Comparison of ENCODE assay signal across 9 cellular contexts in genomic region chr19:1837625-1838105, GRCh38. TPM values are rescaled to one million over a fixed set of nuclear protein-coding genes. Genes with fewer than 3 reads are reported as not detected.
A peak's percentile ranks its signal among the peaks of the same experiment; 100 is the strongest.
DNase-seq lines count a peak whose midpoint lies in the region; ATAC-seq and TF ChIP-seq lines count a peak whose summit lies in the region.
"Had no signal": no experiment of that assay in that cellular context is flagged by ENCODE, and none has a peak within 500 bp of the region (broad histone marks: within the 10 kb centered on the region; RNA-seq: fewer than 3 reads in every experiment).

No MANE protein-coding gene starts in this region.

- CTCF ChIA-PET in A673 (lab: Charles Lee) = interaction anchor here (2.0 kb wide), 1 partner anchor 11 kb away, joined by 7 read pairs; no protein-coding TSS in a partner anchor

- no peak for TF ChIP-seq POLR2A in transverse colon (IDR thresholded peaks at IDR 0.05)

- H3K9me3 ChIP-seq in A673 (ENCODE audit: low read depth, low read length, poor library complexity, severe bottlenecking) = no peaks in the 10 kb centered on the region
- no peaks in the 10 kb centered on the region for H3K9me3 ChIP-seq in WERI-Rb-1 (ENCODE audit: severe bottlenecking)
- H3K9me3 ChIP-seq in transverse colon = no peaks in the 10 kb centered on the region

- no peak overlapping the region for H3K27ac Mint-ChIP-seq in mesothelial cell of epicardium
- H3K27ac Mint-ChIP-seq: dendritic cell treated with granulocyte-macrophage colony-stimulating factor and Interleukin-4, amounts not matched to agents 40 ng/mL and 50 ng/mL, for 4 days had no signal

- H3K36me3 Mint-ChIP-seq in mesothelial cell of epicardium = no peaks in the 10 kb centered on the region

- no TSS peak for BruUV-seq in A673 (replicated peaks; lab: Mats Ljungman, UMichigan)

- peak; percentile 60 for DNase-seq in A673 (ENCODE audit: low spot score)
- DNase-seq in GM19240 (ENCODE audit: insufficient read length, low spot score) = peak; percentile 89
- peak; percentile 79 for DNase-seq in WERI-Rb-1
- DNase-seq in cerebellar cortex (ENCODE audit: low spot score) = peak; percentile 18
- peak in 1 of 2 experiments; percentile 80 for DNase-seq in mesothelial cell of epicardium (ENCODE audit: low spot score in 2 of 2, unreplicated experiment in 2 of 2)
- peak; percentile 72 for DNase-seq in transverse colon
- DNase-seq in mesenteric fat pad (ENCODE audit: low spot score) = no peak

- H3K9me3 Mint-ChIP-seq in mesothelial cell of epicardium = no peaks in the 10 kb centered on the region
- H3K9me3 Mint-ChIP-seq: dendritic cell treated with granulocyte-macrophage colony-stimulating factor and Interleukin-4, amounts not matched to agents 40 ng/mL and 50 ng/mL, for 4 days had no signal

- POLR2A ChIA-PET in A673 (lab: Charles Lee; ENCODE audit: low non-redundant PET) = interaction anchor here (0.6 kb wide), 1 partner anchor 78 kb away, joined by 3 read pairs; no protein-coding TSS in a partner anchor

- ATAC-seq in GM18502 (IDR thresholded peaks at IDR 0.05; ENCODE audit: poor library complexity, unreplicated experiment) = no peak

- TF ChIP-seq CTCF in A673 (conservative IDR thresholded peaks at IDR 0.05; ENCODE audit: low read depth, low read length) (peak; percentile 95), WERI-Rb-1 (IDR thresholded peaks at IDR 0.05; ENCODE audit: low read depth, low read length) (peak; percentile 95), mesothelial cell of epicardium (IDR thresholded peaks at IDR 0.05; ENCODE audit: unreplicated experiment) (peak; percentile 94), transverse colon (IDR thresholded peaks at IDR 0.05) (peak; percentile 94 to 99 (median 95))

- H3K27me3 ChIP-seq in A673 (replicated peaks; ENCODE audit: insufficient read depth, low read depth, low read length, poor library complexity) (no peaks in the 10 kb centered on the region), WERI-Rb-1 (ENCODE audit: insufficient read depth, low read depth, severe bottlenecking) (no peaks in the 10 kb centered on the region), transverse colon (no peaks in the 10 kb centered on the region)

- in situ Hi-C loops in transverse colon (cut with MboI; ENCODE audit: low pct_ligation_motif_present in 1 of 4, low pct_unique_long_range_greater_than_20kb in 1 of 4, low sequenced_read_pairs in 3 of 4) = no loop called here

- H3K36me3 ChIP-seq in A673 (ENCODE audit: insufficient read depth, low read length, poor library complexity, severe bottlenecking) = no peaks in the 10 kb centered on the region
- no peaks in the 10 kb centered on the region; the same call in 1 of the 2 replicates for H3K36me3 ChIP-seq in WERI-Rb-1
- H3K36me3 ChIP-seq in transverse colon = no peaks in the 10 kb centered on the region

- H3K27ac ChIP-seq in A673 (ENCODE audit: low read depth, low read length, poor library complexity, severe bottlenecking) (no peak overlapping the region), WERI-Rb-1 (peak overlapping the region; percentile 33), transverse colon (peak overlapping the region; percentile 82 to 83 (median 82))

- no peaks in the 10 kb centered on the region for H3K4me1 Mint-ChIP-seq in mesothelial cell of epicardium

- 22% methylated on average over 14 of the region's 23 CpGs; no CpG with 5 or more reads in 1 of the 2 donors for WGBS in transverse colon (ENCODE audit: low coverage in 1 of 2), 2 donors

- TF ChIP-seq EP300 in transverse colon (IDR thresholded peaks at IDR 0.05; ENCODE audit: low read depth) = no peak

- intact Hi-C loops in A673 (cut with micrococcal nuclease; ENCODE audit: unreplicated experiment) = no loop called here
- intact Hi-C loops in transverse colon (cut with DNase I; ENCODE audit: low total_unique reads) = no loop called here

- no peaks in the 10 kb centered on the region for H3K27me3 Mint-ChIP-seq in mesothelial cell of epicardium (ENCODE audit: low read depth)
- H3K27me3 Mint-ChIP-seq: dendritic cell treated with granulocyte-macrophage colony-stimulating factor and Interleukin-4, amounts not matched to agents 40 ng/mL and 50 ng/mL, for 4 days had no signal

- H3K4me1 ChIP-seq in A673 (ENCODE audit: insufficient read depth, low read length, poor library complexity, severe bottlenecking) (no peaks in the 10 kb centered on the region), transverse colon (peaks cover 28 to 60% (median 47%) of the 10 kb centered on the region in 4 donors)

- no peak overlapping the region for H3K4me3 Mint-ChIP-seq in mesothelial cell of epicardium
- H3K4me3 Mint-ChIP-seq: dendritic cell treated with granulocyte-macrophage colony-stimulating factor and Interleukin-4, amounts not matched to agents 40 ng/mL and 50 ng/mL, for 4 days had no signal

- H3K4me3 ChIP-seq in A673 (ENCODE audit: low read depth, low read length, poor library complexity, severe bottlenecking) = no peak overlapping the region
- no peak overlapping the region for H3K4me3 ChIP-seq in WERI-Rb-1 (ENCODE audit: low read depth, low read length)
- H3K4me3 ChIP-seq in transverse colon = peak overlapping the region in 1 of 4 donors; percentile 20

RNA-seq across cellular contexts. Expression of gene REXO1, which starts 10.6 kb away (rescaled TPM):
- total RNA-seq in A673 (2021) (50.6 and 53.0 TPM in 2 replicates), mesothelial cell of epicardium (41.6 to 46.6 TPM (median 44.3 TPM) in 3 replicates), transverse colon (10 to 100 TPM; 36.0 to 95.0 (median 56.3) TPM), mesenteric fat pad (34.0 TPM)

RNA-seq across cellular contexts. Expression of gene ATP8B3, which starts 25.6 kb away (rescaled TPM):
- total RNA-seq in A673 (2021) (8.7 and 10.7 TPM in 2 replicates), mesothelial cell of epicardium (2.2 to 2.4 TPM (median 2.3 TPM) in 3 replicates), transverse colon (under 1 TPM in 2 of 4 donors, not detected in 2; 0.27 to 0.75 TPM), mesenteric fat pad (0.80 TPM)

RNA-seq across cellular contexts. Expression of gene KLF16, which starts 25.7 kb away (rescaled TPM):
- total RNA-seq in A673 (2021) (46.8 and 49.1 TPM in 2 replicates), mesothelial cell of epicardium (22.0 to 24.1 TPM (median 23.5 TPM) in 3 replicates), transverse colon (10 to 100 TPM in 3 of 4 donors, 1 to 10 TPM in 1; 9.0 to 18.3 (median 11.6) TPM), mesenteric fat pad (19.0 TPM)

RNA-seq across cellular contexts. Expression of gene ABHD17A, which starts 47.6 kb away (rescaled TPM):
- total RNA-seq in A673 (2021) (56.9 and 60.0 TPM in 2 replicates), mesothelial cell of epicardium (59.4 to 67.2 TPM (median 62.0 TPM) in 3 replicates), transverse colon (100 to 1,000 TPM in 3 of 4 donors, 10 to 100 TPM in 1; 90.0 to 179 (median 140) TPM), mesenteric fat pad (67.2 TPM)
